15 cellular contexts compared by ENCODE assay signal in genomic region chr4:7557447-7557846, GRCh38.
DNase-seq lines count a peak whose midpoint lies in the region; ATAC-seq and TF ChIP-seq lines count a peak whose summit lies in the region.
"Had no signal": no experiment of that assay in that cellular context is flagged by ENCODE, and none has a peak within 500 bp of the region (broad histone marks: within the 10 kb centered on the region; RNA-seq: fewer than 3 reads in every experiment).

No MANE protein-coding gene starts in this region.

- peak; percentile 86 for ATAC-seq in Panc1
- ATAC-seq in GM19455 (IDR thresholded peaks at IDR 0.05; ENCODE audit: unreplicated experiment): no peak
- ATAC-seq: CD8-positive, alpha-beta T cell had no signal

- in situ Hi-C loops in Panc1 (cut with HindIII; ENCODE audit: low pct_unique_long_range_greater_than_20kb, low sequenced_read_pairs): no loop called here

- BruUV-seq in Panc1 (replicated peaks; lab: Mats Ljungman, UMichigan): no TSS peak

- TF ChIP-seq CTCF in Panc1 (IDR thresholded peaks at IDR 0.05) (no peak), choroid plexus epithelial cell (conservative IDR thresholded peaks at IDR 0.05; ENCODE audit: low read depth, low read length) (no peak)

- no peaks in the 10 kb centered on the region for H3K36me3 ChIP-seq in Panc1 (ENCODE audit: control insufficient read depth, insufficient read depth, low read length)
- no peaks in the 10 kb centered on the region for H3K36me3 ChIP-seq in SJCRH30
- H3K36me3 ChIP-seq: esophagus muscularis mucosa had no signal

- H3K9me3 ChIP-seq in Panc1 (ENCODE audit: control insufficient read depth, insufficient read depth, low read depth, low read length): 0 out of 2 replicates have a peak, but pooled peaks cover 3% of the 10 kb centered on the region
- H3K9me3 ChIP-seq in SJCRH30 (replicated peaks): 0 out of 2 replicates have a peak, but pooled peaks cover 3% of the 10 kb centered on the region

- H3K27ac ChIP-seq in Panc1 (ENCODE audit: low read length): no peak overlapping the region
- H3K27ac ChIP-seq in SJCRH30: no peak overlapping the region
- H3K27ac ChIP-seq: esophagus muscularis mucosa had no signal

- POLR2A ChIA-PET in Panc1 (lab: Charles Lee): interaction anchor here (0.6 kb wide), 1 partner anchor 157 kb away, joined by 17 read pairs; no protein-coding TSS in a partner anchor

- H3K27me3 ChIP-seq in Panc1 (ENCODE audit: control insufficient read depth, insufficient read depth, low read length): no peaks in the 10 kb centered on the region
- H3K27me3 ChIP-seq in SJCRH30: no peaks in the 10 kb centered on the region
- H3K27me3 ChIP-seq: esophagus muscularis mucosa had no signal

- H3K4me1 ChIP-seq in Panc1 (ENCODE audit: control insufficient read depth, insufficient read depth, low read length) (peaks cover 4% of the 10 kb centered on the region; the same call in 1 of the 2 replicates), SJCRH30 (no peaks in the 10 kb centered on the region)
- H3K4me1 ChIP-seq: esophagus muscularis mucosa had no signal

- CTCF ChIA-PET in Panc1 (lab: Charles Lee): no interaction called here

- intact Hi-C loops in Panc1 (cut with micrococcal nuclease; ENCODE audit: unreplicated experiment): no loop called here

- H3K4me3 ChIP-seq in Panc1 (ENCODE audit: low read depth in 2 of 2, low read length in 2 of 2) (no peak overlapping the region), choroid plexus epithelial cell (ENCODE audit: low read depth, low read length) (no peak overlapping the region), SJCRH30 (no peak overlapping the region)
- H3K4me3 ChIP-seq: esophagus muscularis mucosa had no signal

- DNase-seq in Daoy (ENCODE audit: low read depth): peak; percentile 67
- DNase-seq in Panc1 (ENCODE audit: low read depth, low spot score): peak; percentile 2
- peak; percentile 63 for DNase-seq in choroid plexus epithelial cell (ENCODE audit: low read depth)
- peak; percentile 55 for DNase-seq in non-pigmented ciliary epithelial cell (ENCODE audit: low read depth)
- no peak for DNase-seq in SJCRH30
- DNase-seq in activated gamma-delta T cell treated with Interleukin-2 at 50 U/mL for 16 hours: no peak
- DNase-seq in stimulated activated CD4-positive, alpha-beta T cell treated with anti-CD3 and anti-CD28 coated beads, Interleukin-4, amount 100 ng/mL, for 4 hours: no peak
- DNase-seq: activated CD4-positive, alpha-beta T cell treated with anti-CD3 and anti-CD28 coated beads, Interleukin-2, amount 50 U/mL, for 1 hour; CD8-positive, alpha-beta T cell; cerebellar nuclear complex; Karpas-422; NCI-H2029 treated with DMSO at 0.1 percent for 48 hours; stimulated activated CD4-positive, alpha-beta T cell treated with anti-CD3 and anti-CD28 coated beads, Interleukin-4, amount 100 ng/mL, for 24 hours had no signal

Comparison
In these comparisons a context has a peak if more than half of its experiments do, and no peak if none do; other contexts are left out.
1. DNase-seq: peak in Daoy (single experiment), Panc1 (single experiment), choroid plexus epithelial cell (single experiment) and non-pigmented ciliary epithelial cell (single experiment); none in SJCRH30 (0 of 2), activated gamma-delta T cell treated with Interleukin-2 at 50 U/mL for 16 hours (single experiment) and stimulated activated CD4-positive, alpha-beta T cell treated with anti-CD3 and anti-CD28 coated beads, Interleukin-4, amount 100 ng/mL, for 4 hours (0 of 2).